Comparison of ENCODE assay signal across 13 cellular contexts in genomic region chr1:5938068-5938740, GRCh38. TPM values are rescaled to one million over a fixed set of nuclear protein-coding genes. Genes with fewer than 3 reads are reported as not detected.
DNase-seq lines count a peak whose midpoint lies in the region; TF ChIP-seq lines count a peak whose summit lies in the region.
"Had no signal": no experiment of that assay in that cellular context is flagged by ENCODE, and none has a peak within 500 bp of the region (broad histone marks: within the 10 kb centered on the region; RNA-seq: fewer than 3 reads in every experiment).

No MANE protein-coding gene starts in this region.

- TF ChIP-seq CTCF in HFF-Myc (IDR thresholded peaks at IDR 0.05; ENCODE audit: low read depth, low read length, missing control alignments) (no peak), astrocyte of the cerebellum (IDR thresholded peaks at IDR 0.05; ENCODE audit: low read depth, low read length, missing control alignments) (no peak)

- H3K27me3 ChIP-seq in layer of hippocampus (ENCODE audit: control insufficient read depth, insufficient read depth, low read length) = no peaks in the 10 kb centered on the region

- DNase-seq in HFF-Myc (ENCODE audit: extremely low read depth, low read depth) (peak; percentile 14), astrocyte of the cerebellum (ENCODE audit: low read depth) (peak; percentile 46), ureter (ENCODE audit: low spot score) (peak; percentile 35), D341Med (ENCODE audit: low spot score) (no peak), amniotic stem cell (lab: John Stamatoyannopoulos, UW) (no peak), HUDEP-2 (lab: John Stamatoyannopoulos, UW; ENCODE audit: unreplicated experiment in 76 of 76) (no peak)
- DNase-seq: COR-L47; cortex of kidney; KG1; NCI-H187; stimulated activated CD4-positive, alpha-beta T cell treated with anti-CD3 and anti-CD28 coated beads, Interleukin-4, amount 100 ng/mL, for 4 hours; stimulated activated naive CD8-positive, alpha-beta T cell treated with anti-CD3 and anti-CD28 coated beads, Interleukin-15, Interleukin-2, amounts not matched to agents 100 U/mL and 50 U/mL, for 24 hours had no signal

- peak overlapping the region; percentile 6 for H3K27ac ChIP-seq in layer of hippocampus (ENCODE audit: low read depth, low read length)

- no peak overlapping the region for H3K4me3 ChIP-seq in HFF-Myc (replicated peaks; ENCODE audit: low read depth, low read length)
- no peak overlapping the region for H3K4me3 ChIP-seq in astrocyte of the cerebellum (ENCODE audit: low read depth, low read length)

- in situ Hi-C loops in astrocyte of the cerebellum (cut with HindIII; ENCODE audit: low sequenced_read_pairs) = no loop called here

RNA-seq across cellular contexts. Expression of gene NPHP4, which starts 54.0 kb away (rescaled TPM):
- 15.3 TPM for total RNA-seq in ureter

Comparison
In these comparisons a context has a peak if more than half of its experiments do, and no peak if none do; other contexts are left out.
1. DNase-seq: peak in HFF-Myc (single experiment), astrocyte of the cerebellum (single experiment) and ureter (single experiment); none in D341Med (single experiment), amniotic stem cell (single experiment) and HUDEP-2 (0 of 76).